27 cellular contexts compared by ENCODE assay signal in genomic region chr12:111112699-111113098, GRCh38.
"Had no signal": no experiment of that assay in that cellular context is flagged by ENCODE, and none has a peak within 500 bp of the region (broad histone marks: within the 10 kb centered on the region; RNA-seq: fewer than 3 reads in every experiment).

No MANE protein-coding gene starts in this region.

- H3K4me1 ChIP-seq: gastroesophageal sphincter, left ventricle myocardium inferior, lower lobe of right lung, psoas muscle, sigmoid colon, tibial nerve, upper lobe of left lung had no signal

- H3K36me3 Mint-ChIP-seq: naive thymus-derived CD8-positive, alpha-beta T cell; stimulated activated memory B cell treated with anti-CD40 and anti-IgM and Interleukin-4, amounts not matched to agents 10 μg/mL and 1 μg/mL and 100 μg/mL, for 72 hours had no signal

- H3K4me3 ChIP-seq: gastroesophageal sphincter, heart left ventricle, hepatocyte, left ventricle myocardium inferior, lower lobe of right lung, ovary, psoas muscle, sigmoid colon, thoracic aorta, tibial nerve, upper lobe of left lung had no signal

- H3K27me3 ChIP-seq: gastroesophageal sphincter, hepatocyte, ovary, sigmoid colon, tibial nerve, upper lobe of left lung had no signal

- DNase-seq: effector CD8-positive, alpha-beta T cell; endodermal cell; foreskin fibroblast; heart left ventricle; kidney; left cardiac atrium; left ventricle myocardium inferior; lower lobe of right lung; naive thymus-derived CD8-positive, alpha-beta T cell; nephron progenitor cell; occipital lobe; ovary; posterior cingulate gyrus; psoas muscle; right cardiac atrium; sigmoid colon; stimulated activated CD4-positive, alpha-beta T cell treated with anti-CD3 and anti-CD28 coated beads, Interleukin-2, amount 100 ng/mL, for 24 hours; stimulated activated CD4-positive, alpha-beta T cell treated with anti-CD3 and anti-CD28 coated beads, Interleukin-4, amount 100 ng/mL, for 4 hours; stimulated activated naive CD8-positive, alpha-beta T cell treated with anti-CD3 and anti-CD28 coated beads, Interleukin-15, Interleukin-2, amounts not matched to agents 100 U/mL and 50 U/mL, for 24 hours; substantia nigra; upper lobe of left lung had no signal

- H2AFZ ChIP-seq: hepatocyte had no signal

- H3K4me1 Mint-ChIP-seq: endodermal cell had no signal

- H3K4me3 Mint-ChIP-seq: endodermal cell; nephron progenitor cell; stimulated activated memory B cell treated with anti-CD40 and anti-IgM and Interleukin-4, amounts not matched to agents 10 μg/mL and 1 μg/mL and 100 μg/mL, for 72 hours had no signal

- H3K27ac ChIP-seq: epithelial cell of prostate, gastroesophageal sphincter, heart left ventricle, hepatocyte, left ventricle myocardium inferior, lower lobe of right lung, ovary, psoas muscle, sigmoid colon, thoracic aorta, tibial nerve, upper lobe of left lung had no signal

- H3K36me3 ChIP-seq: gastroesophageal sphincter, heart left ventricle, left ventricle myocardium inferior, lower lobe of right lung, ovary, sigmoid colon, thoracic aorta, tibial nerve, upper lobe of left lung had no signal

- H3K79me2 ChIP-seq: hepatocyte had no signal

- H3K4me2 ChIP-seq: hepatocyte had no signal

- H3K9me3 ChIP-seq: lower lobe of right lung, ovary, psoas muscle, thoracic aorta, upper lobe of left lung had no signal

- H3K9me3 Mint-ChIP-seq: stimulated activated memory B cell treated with anti-CD40 and anti-IgM and Interleukin-4, amounts not matched to agents 10 μg/mL and 1 μg/mL and 100 μg/mL, for 72 hours had no signal

- H3K27ac Mint-ChIP-seq: endodermal cell; stimulated activated memory B cell treated with anti-CD40 and anti-IgM and Interleukin-4, amounts not matched to agents 10 μg/mL and 1 μg/mL and 100 μg/mL, for 72 hours had no signal
